Comparison of ENCODE assay signal across 9 cellular contexts in genomic region chr22:38427465-38427864, GRCh38. TPM values are rescaled to one million over a fixed set of nuclear protein-coding genes. Genes with fewer than 3 reads are reported as not detected.
"Had no signal": no experiment of that assay in that cellular context is flagged by ENCODE, and none has a peak within 500 bp of the region (broad histone marks: within the 10 kb centered on the region; RNA-seq: fewer than 3 reads in every experiment).

No MANE protein-coding gene starts in this region.

- H3K4me1 ChIP-seq: HAP-1 had no signal

- H3K4me3 ChIP-seq: GM23248, GM23338, HAP-1 had no signal

- H3K27ac ChIP-seq: GM23248 had no signal

- DNase-seq: GM23248, GOT3, H7, H9, HCEC 1CT, HFFc6 had no signal

- ATAC-seq: GM23338, HCT116 had no signal

- H3K9ac ChIP-seq: GM23248 had no signal

- H3K9me3 ChIP-seq: HAP-1 had no signal

- H3K4me2 ChIP-seq: GM23338 had no signal

- H2AFZ ChIP-seq: GM23248, GM23338 had no signal

- H3K36me3 ChIP-seq: HAP-1 had no signal

RNA-seq across cellular contexts. Expression of gene KCNJ4, which starts 27.5 kb away (rescaled TPM):
- total RNA-seq: GM23248, HFFc6 had no signal
- polyA plus RNA-seq: GM23248 had no signal
